Comparison of ENCODE assay signal across 1 cellular context in genomic region chr7:1967512-1968396, GRCh38.
TF ChIP-seq lines count a peak whose summit lies in the region.

No MANE protein-coding gene starts in this region.

TF ChIP-seq in HepG2, 621 proteins besides CTCF, POLR2A, EP300 and RAD21 (continued from another document):
- TF ChIP-seq AHDC1 (CRISPR knock-in tag; IDR thresholded peaks at IDR 0.05; ENCODE audit: borderline replicate concordance) (no peak), FOSL2 (CRISPR knock-in tag; IDR thresholded peaks at IDR 0.05) (no peak), ZNF83 (CRISPR knock-in tag; IDR thresholded peaks at IDR 0.05; ENCODE audit: borderline replicate concordance) (no peak), CCAR2 (optimal IDR thresholded peaks at IDR 0.05; ENCODE audit: low read depth, low read length) (no peak), ZNF496 (CRISPR knock-in tag; IDR thresholded peaks at IDR 0.05; ENCODE audit: insufficient replicate concordance) (no peak), RELA (CRISPR knock-in tag; IDR thresholded peaks at IDR 0.05) (no peak), ZNF784 (CRISPR knock-in tag; IDR thresholded peaks at IDR 0.05; ENCODE audit: borderline replicate concordance) (no peak), AGO2 (optimal IDR thresholded peaks at IDR 0.05; ENCODE audit: low read depth, low read length) (no peak), REST (IDR thresholded peaks at IDR 0.05; ENCODE audit: borderline replicate concordance in 1 of 2, low read depth in 1 of 2, low read length in 2 of 2) (no peak), ISL2 (CRISPR knock-in tag; IDR thresholded peaks at IDR 0.05) (no peak)
